In genomic region chr3:78900426-78900825, GRCh38 we compare ENCODE assay signal across 16 cellular contexts.
"Had no signal": no experiment of that assay in that cellular context is flagged by ENCODE, and none has a peak within 500 bp of the region (broad histone marks: within the 10 kb centered on the region; RNA-seq: fewer than 3 reads in every experiment).

No MANE protein-coding gene starts in this region.

- DNase-seq: activated CD4-positive, alpha-beta T cell treated with anti-CD3 and anti-CD28 coated beads, Interleukin-2, amount 10 ng/mL, durations not matched to agents 7 days and 5 days; activated gamma-delta T cell; amygdala; body of pancreas; effector memory CD8-positive, alpha-beta T cell; immature natural killer cell; left colon; lower lobe of right lung; natural killer cell; right lobe of liver; stimulated activated CD4-positive, alpha-beta T cell treated with anti-CD3 and anti-CD28 coated beads, Interleukin-4, amount 100 ng/mL, for 24 hours; T-helper 1 cell; T1000; upper lobe of left lung had no signal

- H3K4me3 ChIP-seq: body of pancreas, lower lobe of right lung, right lobe of liver, SK-N-MC, thoracic aorta, upper lobe of left lung had no signal
